ENCODE assay signal across 27 cellular contexts in genomic region chr1:4974981-4975685, GRCh38.
"Had no signal": no experiment of that assay in that cellular context is flagged by ENCODE, and none has a peak within 500 bp of the region (broad histone marks: within the 10 kb centered on the region; RNA-seq: fewer than 3 reads in every experiment).

No MANE protein-coding gene starts in this region.

- DNase-seq: cerebellar nuclear complex; dorsolateral prefrontal cortex; effector CD8-positive, alpha-beta T cell; foreskin fibroblast; gastrocnemius medialis; left cardiac atrium; left lung; mesendoderm; occipital lobe; stimulated activated CD4-positive, alpha-beta T cell treated with anti-CD3 and anti-CD28 coated beads, Interleukin-12 subunit alpha, Interleukin-12 subunit beta, amount 100 ng/mL, for 4 hours; stimulated activated CD4-positive, alpha-beta T cell treated with anti-CD3 and anti-CD28 coated beads, Interleukin-1b, Interleukin-23, amount 100 ng/mL, for 48 hours; stimulated activated CD4-positive, alpha-beta T cell treated with anti-CD3 and anti-CD28 coated beads, Interleukin-4, amount 100 ng/mL, for 1 hour; stimulated activated CD8-positive, alpha-beta memory T cell treated with anti-CD3 and anti-CD28 coated beads, Interleukin-4, amount 100 ng/mL, for 48 hours; stimulated activated naive CD4-positive, alpha-beta T cell; stimulated activated naive CD8-positive, alpha-beta T cell treated with anti-CD3 and anti-CD28 coated beads, Interleukin-15, amount 100 ng/mL, for 72 hours; transverse colon had no signal

- H3K4me1 Mint-ChIP-seq: stimulated activated naive CD8-positive, alpha-beta T cell treated with anti-CD3 and anti-CD28 coated beads, Interleukin-15, amount 100 ng/mL, for 72 hours had no signal

- H3K27ac Mint-ChIP-seq: endodermal cell; naive thymus-derived CD8-positive, alpha-beta T cell; stimulated activated naive CD8-positive, alpha-beta T cell treated with anti-CD3 and anti-CD28 coated beads, Interleukin-15, amount 100 ng/mL, for 72 hours had no signal

- H3K4me1 ChIP-seq: gastrocnemius medialis, left lung, parathyroid adenoma, prostate gland, right atrium auricular region, suprapubic skin, transverse colon had no signal

- H3K4me3 Mint-ChIP-seq: endodermal cell; naive thymus-derived CD8-positive, alpha-beta T cell; stimulated activated naive CD8-positive, alpha-beta T cell treated with anti-CD3 and anti-CD28 coated beads, Interleukin-15, amount 100 ng/mL, for 72 hours had no signal

- H3K36me3 Mint-ChIP-seq: naive thymus-derived CD8-positive, alpha-beta T cell had no signal

- H3K4me3 ChIP-seq: dorsolateral prefrontal cortex, gastrocnemius medialis, hepatocyte, left lung, prostate gland, right atrium auricular region, smooth muscle cell, suprapubic skin, transverse colon had no signal

- ATAC-seq: esophagus mucosa; gastrocnemius medialis; left cardiac atrium; left lung; naive thymus-derived CD8-positive, alpha-beta T cell; sciatic nerve; stimulated activated naive CD8-positive, alpha-beta T cell treated with anti-CD3 and anti-CD28 coated beads, Interleukin-15, amount 100 ng/mL, for 72 hours had no signal

- H3K27me3 ChIP-seq: gastrocnemius medialis, hepatocyte, right atrium auricular region, transverse colon had no signal

- H3K27ac ChIP-seq: dorsolateral prefrontal cortex, epithelial cell of prostate, gastrocnemius medialis, hepatocyte, left lung, parathyroid adenoma, prostate gland, right atrium auricular region, suprapubic skin, transverse colon had no signal

- H3K9me3 ChIP-seq: gastrocnemius medialis, left lung, prostate gland, right atrium auricular region, suprapubic skin, transverse colon had no signal

- H3K36me3 ChIP-seq: gastrocnemius medialis, left lung, prostate gland, right atrium auricular region, suprapubic skin, transverse colon had no signal

- H3K9me3 Mint-ChIP-seq: naive thymus-derived CD8-positive, alpha-beta T cell; stimulated activated naive CD8-positive, alpha-beta T cell treated with anti-CD3 and anti-CD28 coated beads, Interleukin-15, amount 100 ng/mL, for 72 hours had no signal
